16 cellular contexts compared by ENCODE assay signal in genomic region chr7:159195926-159196325, GRCh38. TPM values are rescaled to one million over a fixed set of nuclear protein-coding genes. Genes with fewer than 3 reads are reported as not detected.
DNase-seq lines count a peak whose midpoint lies in the region; TF ChIP-seq lines count a peak whose summit lies in the region.
"Had no signal": no experiment of that assay in that cellular context is flagged by ENCODE, and none has a peak within 500 bp of the region (broad histone marks: within the 10 kb centered on the region; RNA-seq: fewer than 3 reads in every experiment).

No MANE protein-coding gene starts in this region.

- no peak for DNase-seq in activated T-cell treated with anti-CD3 and anti-CD28 coated beads, Interleukin-2, amount 50 U/mL, for 24 hours
- no peak for DNase-seq in activated T-cell treated with anti-CD3 and anti-CD28 coated beads, Interleukin-2, amount 50 U/mL, for 1 hour
- DNase-seq in LNCaP clone FGC (ENCODE audit: low read depth) (peak; percentile 49), prostate gland (ENCODE audit: low spot score) (no peak), breast epithelium (ENCODE audit: low spot score in 2 of 2) (no peak), endothelial cell (ENCODE audit: low spot score) (no peak)
- DNase-seq in activated CD4-positive, alpha-beta memory T cell treated with anti-CD3 and anti-CD28 coated beads for 36 hours: peak; percentile 43
- no peak for DNase-seq in activated CD8-positive, alpha-beta memory T cell treated with anti-CD3 and anti-CD28 coated beads, Interleukin-2, amount 50 U/mL, for 4 hours
- DNase-seq: DMS153, NCI-H1436, PC-3, substantia nigra had no signal

- intact Hi-C loops in activated CD4-positive, alpha-beta memory T cell treated with anti-CD3 and anti-CD28 coated beads for 36 hours (cut with micrococcal nuclease): loop anchor here (2.0 to 5.0 kb wide), 4 partner anchors 51 to 539 kb away; partner anchors contain the start of gene VIPR2
- intact Hi-C loops in prostate gland (cut with DNase I): no loop called here
- intact Hi-C loops in breast epithelium (cut with DNase I; ENCODE audit: low total_unique reads): no loop called here

- TF ChIP-seq POLR2A in prostate gland (IDR thresholded peaks at IDR 0.05): no peak
- TF ChIP-seq POLR2A in breast epithelium (IDR thresholded peaks at IDR 0.05): no peak

- H3K36me3 Mint-ChIP-seq in activated T-cell treated with anti-CD3 and anti-CD28 coated beads, Interleukin-2, amount 50 U/mL, for 24 hours (ENCODE audit: low read depth): no peaks in the 10 kb centered on the region
- H3K36me3 Mint-ChIP-seq in activated CD4-positive, alpha-beta memory T cell treated with anti-CD3 and anti-CD28 coated beads for 36 hours: no peaks in the 10 kb centered on the region
- no peaks in the 10 kb centered on the region for H3K36me3 Mint-ChIP-seq in endothelial cell (ENCODE audit: low read depth, unreplicated experiment)
- H3K36me3 Mint-ChIP-seq: activated naive CD8-positive, alpha-beta T cell had no signal

- H3K4me3 Mint-ChIP-seq in activated T-cell treated with anti-CD3 and anti-CD28 coated beads, Interleukin-2, amount 50 U/mL, for 24 hours: no peak overlapping the region
- no peak overlapping the region for H3K4me3 Mint-ChIP-seq in activated CD4-positive, alpha-beta memory T cell treated with anti-CD3 and anti-CD28 coated beads for 36 hours
- H3K4me3 Mint-ChIP-seq in endothelial cell (ENCODE audit: unreplicated experiment): no peak overlapping the region
- H3K4me3 Mint-ChIP-seq: activated naive CD8-positive, alpha-beta T cell had no signal

- H3K27ac Mint-ChIP-seq in activated T-cell treated with anti-CD3 and anti-CD28 coated beads, Interleukin-2, amount 50 U/mL, for 24 hours: peak overlapping the region; percentile 3
- H3K27ac Mint-ChIP-seq in activated CD4-positive, alpha-beta memory T cell treated with anti-CD3 and anti-CD28 coated beads for 36 hours: peak overlapping the region; percentile 13
- no peak overlapping the region for H3K27ac Mint-ChIP-seq in endothelial cell (ENCODE audit: unreplicated experiment)

- H3K27me3 Mint-ChIP-seq in activated T-cell treated with anti-CD3 and anti-CD28 coated beads, Interleukin-2, amount 50 U/mL, for 24 hours: no peaks in the 10 kb centered on the region
- no peaks in the 10 kb centered on the region for H3K27me3 Mint-ChIP-seq in activated CD4-positive, alpha-beta memory T cell treated with anti-CD3 and anti-CD28 coated beads for 36 hours
- H3K27me3 Mint-ChIP-seq in endothelial cell (ENCODE audit: unreplicated experiment): peaks cover 1% of the 10 kb centered on the region
- H3K27me3 Mint-ChIP-seq: activated naive CD8-positive, alpha-beta T cell had no signal

- TF ChIP-seq CTCF in LNCaP clone FGC (IDR thresholded peaks at IDR 0.05; ENCODE audit: control insufficient read depth, extremely low read depth, insufficient read depth) (no peak), prostate gland (IDR thresholded peaks at IDR 0.05) (no peak), breast epithelium (IDR thresholded peaks at IDR 0.05) (no peak), endothelial cell (IDR thresholded peaks at IDR 0.05; ENCODE audit: unreplicated experiment) (no peak)

- H3K27me3 ChIP-seq in prostate gland (replicated peaks; ENCODE audit: insufficient read depth) (no peaks in the 10 kb centered on the region), breast epithelium (no peaks in the 10 kb centered on the region)
- H3K27me3 ChIP-seq: cardiac muscle cell had no signal

- no peaks in the 10 kb centered on the region for H3K36me3 ChIP-seq in prostate gland
- no peaks in the 10 kb centered on the region for H3K36me3 ChIP-seq in breast epithelium
- H3K36me3 ChIP-seq: cardiac muscle cell, gastroesophageal sphincter had no signal

- H3K4me1 ChIP-seq in prostate gland (replicated peaks) (no peaks in the 10 kb centered on the region), breast epithelium (no peaks in the 10 kb centered on the region)
- H3K4me1 ChIP-seq: gastroesophageal sphincter had no signal

- CTCF ChIA-PET in activated CD4-positive, alpha-beta memory T cell treated with anti-CD3 and anti-CD28 coated beads for 36 hours (lab: Charles Lee): no interaction called here

- no peaks in the 10 kb centered on the region for H3K9me3 Mint-ChIP-seq in activated T-cell treated with anti-CD3 and anti-CD28 coated beads, Interleukin-2, amount 50 U/mL, for 24 hours
- no peaks in the 10 kb centered on the region for H3K9me3 Mint-ChIP-seq in activated CD4-positive, alpha-beta memory T cell treated with anti-CD3 and anti-CD28 coated beads for 36 hours
- H3K9me3 Mint-ChIP-seq in endothelial cell (ENCODE audit: unreplicated experiment): peaks cover 22% of the 10 kb centered on the region

- peak overlapping the region; percentile 4 to 27 for H3K27ac ChIP-seq in prostate gland
- no peak overlapping the region for H3K27ac ChIP-seq in breast epithelium
- H3K27ac ChIP-seq: cardiac muscle cell, gastroesophageal sphincter had no signal

- WGBS in prostate gland: 32% methylated on average over 5 of the region's 5 CpGs

- POLR2A ChIA-PET in activated CD4-positive, alpha-beta memory T cell treated with anti-CD3 and anti-CD28 coated beads for 36 hours (lab: Charles Lee): no interaction called here

- H3K9me3 ChIP-seq in prostate gland (no peaks in the 10 kb centered on the region), breast epithelium (no peaks in the 10 kb centered on the region)
- H3K9me3 ChIP-seq: gastroesophageal sphincter had no signal

- peaks cover 39% of the 10 kb centered on the region for H3K4me1 Mint-ChIP-seq in activated T-cell treated with anti-CD3 and anti-CD28 coated beads, Interleukin-2, amount 50 U/mL, for 24 hours (ENCODE audit: low read depth)
- peaks cover 38% of the 10 kb centered on the region for H3K4me1 Mint-ChIP-seq in activated CD4-positive, alpha-beta memory T cell treated with anti-CD3 and anti-CD28 coated beads for 36 hours (ENCODE audit: low read depth)
- H3K4me1 Mint-ChIP-seq in endothelial cell (ENCODE audit: unreplicated experiment): no peaks in the 10 kb centered on the region

- H3K4me3 ChIP-seq in LNCaP clone FGC (ENCODE audit: low read depth, low read length) (no peak overlapping the region), prostate gland (no peak overlapping the region), breast epithelium (no peak overlapping the region)
- H3K4me3 ChIP-seq: cardiac muscle cell, gastroesophageal sphincter, smooth muscle cell had no signal

RNA-seq across cellular contexts. Expression of gene VIPR2, which starts 51.3 kb away (rescaled TPM):
- total RNA-seq in activated CD4-positive, alpha-beta memory T cell treated with anti-CD3 and anti-CD28 coated beads for 36 hours: under 1 TPM; 0.55 to 0.56 TPM
- total RNA-seq in prostate gland (10 to 100 TPM in 1 of 2 donors, 1 to 10 TPM in 1; 1.0 to 13.5 TPM), breast epithelium (10 to 100 TPM in 1 of 3 donors, 1 to 10 TPM in 1, under 1 TPM in 1; 0.48 to 14.0 (median 4.6) TPM), endothelial cell (ENCODE audit: unreplicated experiment) (2.4 TPM)
- total RNA-seq: PC-3, smooth muscle cell had no signal

Comparison
In these comparisons a context has a peak if more than half of its experiments do, and no peak if none do; other contexts are left out.
1. DNase-seq: peak in LNCaP clone FGC (single experiment) and activated CD4-positive, alpha-beta memory T cell treated with anti-CD3 and anti-CD28 coated beads for 36 hours (single experiment); none in activated T-cell treated with anti-CD3 and anti-CD28 coated beads, Interleukin-2, amount 50 U/mL, for 24 hours (single experiment), activated T-cell treated with anti-CD3 and anti-CD28 coated beads, Interleukin-2, amount 50 U/mL, for 1 hour (single experiment), prostate gland (single experiment), breast epithelium (0 of 2), activated CD8-positive, alpha-beta memory T cell treated with anti-CD3 and anti-CD28 coated beads, Interleukin-2, amount 50 U/mL, for 4 hours (single experiment) and endothelial cell (single experiment).
2. H3K27ac ChIP-seq: peak in prostate gland (2 of 2); none in breast epithelium (0 of 2).